Comparison of ENCODE assay signal across 8 cellular contexts in genomic region chr17:78117027-78117981, GRCh38. TPM values are rescaled to one million over a fixed set of nuclear protein-coding genes. Genes with fewer than 3 reads are reported as not detected.
DNase-seq lines count a peak whose midpoint lies in the region; TF ChIP-seq lines count a peak whose summit lies in the region.

No MANE protein-coding gene starts in this region.

- peak; percentile 8 for TF ChIP-seq POLR2A in erythroblast (IDR thresholded peaks at IDR 0.05; ENCODE audit: low read length)
- no peak for TF ChIP-seq POLR2A in lower leg skin (IDR thresholded peaks at IDR 0.05)

- peak; percentile 41 for DNase-seq in activated gamma-delta T cell treated with Interleukin-2 at 50 U/mL for 16 hours
- DNase-seq in activated gamma-delta T cell (lab: John Stamatoyannopoulos, UW) = no peak
- DNase-seq in erythroblast (lab: John Stamatoyannopoulos, UW) = no peak
- no peak for DNase-seq in smooth muscle cell (lab: John Stamatoyannopoulos, UW; ENCODE audit: unreplicated experiment)
- no peak for DNase-seq in lower leg skin (ENCODE audit: low spot score in 2 of 2)
- DNase-seq in activated CD4-positive, CD25-positive, alpha-beta regulatory T cell treated with anti-CD3 and anti-CD28 coated beads, Interleukin-2, amount 50 U/mL, for 72 hours = no peak
- no peak for DNase-seq in NOMO-1 (lab: John Stamatoyannopoulos, UW; ENCODE audit: unreplicated experiment in 2 of 2)

- no peaks in the 10 kb centered on the region for H3K79me2 ChIP-seq in OCI-LY1 (ENCODE audit: insufficient read depth, low read length)
- no peaks in the 10 kb centered on the region for H3K79me2 ChIP-seq in smooth muscle cell (ENCODE audit: low read depth)

- H3F3A ChIP-seq in OCI-LY1 (ENCODE audit: insufficient read depth, low read length) (no peaks in the 10 kb centered on the region), smooth muscle cell (ENCODE audit: low read depth) (no peaks in the 10 kb centered on the region)

- H2AFZ ChIP-seq in OCI-LY1 (ENCODE audit: low read length) (no peak overlapping the region), smooth muscle cell (ENCODE audit: low read depth) (no peak overlapping the region)

- H3K9ac ChIP-seq in OCI-LY1 (ENCODE audit: low read length) = no peak overlapping the region
- no peak overlapping the region for H3K9ac ChIP-seq in smooth muscle cell (ENCODE audit: low read depth)

- H3K4me3 ChIP-seq in OCI-LY1 (ENCODE audit: low read depth, low read length, poor library complexity, severe bottlenecking) (no peak overlapping the region), smooth muscle cell (no peak overlapping the region), lower leg skin (ENCODE audit: low read depth, poor library complexity, severe bottlenecking) (no peak overlapping the region)

- H3K4me1 ChIP-seq in OCI-LY1 (ENCODE audit: insufficient read depth, low read length, severe bottlenecking) (peaks cover 25% of the 10 kb centered on the region), smooth muscle cell (ENCODE audit: low read depth) (no peaks in the 10 kb centered on the region)

- H3K27ac ChIP-seq in OCI-LY1 (ENCODE audit: low read depth, low read length, poor library complexity, severe bottlenecking) (peak overlapping the region; percentile 36), smooth muscle cell (ENCODE audit: low read depth) (no peak overlapping the region)

- H3K36me3 ChIP-seq in OCI-LY1 (ENCODE audit: insufficient read depth, low read length) (peaks cover 34% of the 10 kb centered on the region), smooth muscle cell (ENCODE audit: low read depth) (no peaks in the 10 kb centered on the region)

- WGBS in smooth muscle cell (ENCODE audit: low lambda C conversion rate) = 94% methylated on average over 37 of the region's 41 CpGs
- WGBS in lower leg skin, 2 donors = 38 to 53% methylated on average over 26 to 27 of the region's 41 CpGs

- H3K9me3 ChIP-seq in OCI-LY1 (ENCODE audit: low read length) (no peaks in the 10 kb centered on the region), smooth muscle cell (replicated peaks; ENCODE audit: low read depth) (no peaks in the 10 kb centered on the region)

- TF ChIP-seq CTCF in OCI-LY1 (IDR thresholded peaks at IDR 0.05; ENCODE audit: low read length) = peak; percentile 83
- peak; percentile 17 for TF ChIP-seq CTCF in smooth muscle cell (IDR thresholded peaks at IDR 0.05; ENCODE audit: borderline replicate concordance, insufficient read depth, poor library complexity, severe bottlenecking)
- TF ChIP-seq CTCF in lower leg skin (IDR thresholded peaks at IDR 0.05) = no peak

- H4K20me1 ChIP-seq in OCI-LY1 (ENCODE audit: insufficient read depth, low read length) (no peaks in the 10 kb centered on the region), smooth muscle cell (ENCODE audit: low read depth) (no peaks in the 10 kb centered on the region)

- H3K9me2 ChIP-seq in OCI-LY1 (ENCODE audit: low read depth, low read length) = no peaks in the 10 kb centered on the region

- peak overlapping the region; percentile 30; the same call in 1 of the 2 replicates for H3K4me2 ChIP-seq in OCI-LY1 (ENCODE audit: low read length)
- H3K4me2 ChIP-seq in smooth muscle cell = no peak overlapping the region

- H3K27me3 ChIP-seq in OCI-LY1 (ENCODE audit: insufficient read depth, low read length) = no peaks in the 10 kb centered on the region
- H3K27me3 ChIP-seq in smooth muscle cell (ENCODE audit: low read depth) = no peaks in the 10 kb centered on the region

- intact Hi-C loops in lower leg skin (cut with DNase I; ENCODE audit: low total_unique reads) = no loop called here

RNA-seq across cellular contexts. Expression of gene TMC6, which starts 11.3 kb away (rescaled TPM):
- total RNA-seq in smooth muscle cell (24.1 and 42.2 TPM in 2 replicates), lower leg skin (10 to 100 TPM; 31.6 to 44.8 (median 39.0) TPM)
- 40.2 and 65.3 TPM in 2 replicates for polyA plus RNA-seq in smooth muscle cell

RNA-seq across cellular contexts. Expression of gene TMC8, which starts 13.3 kb away (rescaled TPM):
- 0.04 and 0.27 TPM in 2 replicates for total RNA-seq in smooth muscle cell
- polyA plus RNA-seq in smooth muscle cell = 0.38 and 1.2 TPM in 2 replicates
- total RNA-seq in lower leg skin = 1 to 10 TPM; 1.5 to 2.7 (median 1.7) TPM

RNA-seq across cellular contexts. Expression of gene C17orf99, which starts 28.9 kb away (rescaled TPM):
- total RNA-seq in smooth muscle cell (not detected in 2 replicates), lower leg skin (1 to 10 TPM in 1 of 4 donors, under 1 TPM in 3; 0.42 to 1.6 (median 0.62) TPM)
- 0.29 and 1.7 TPM in 2 replicates for polyA plus RNA-seq in smooth muscle cell

RNA-seq across cellular contexts. Expression of gene SYNGR2, which starts 51.1 kb away (rescaled TPM):
- 55.3 and 64.7 TPM in 2 replicates for total RNA-seq in smooth muscle cell
- polyA plus RNA-seq in smooth muscle cell = 46.1 and 136 TPM in 2 replicates
- total RNA-seq in lower leg skin = 100 to 1,000 TPM in 3 of 4 donors, 10 to 100 TPM in 1; 97.9 to 169 (median 144) TPM

Comparison
In these comparisons a context has a peak if more than half of its experiments do, and no peak if none do; other contexts are left out.
1. CTCF ChIP-seq: peak in OCI-LY1 (single experiment) and smooth muscle cell (single experiment); none in lower leg skin (0 of 3).